In genomic region chr6:30707281-30707850, GRCh38 we compare ENCODE assay signal across 16 cellular contexts. TPM values are rescaled to one million over a fixed set of nuclear protein-coding genes. Genes with fewer than 3 reads are reported as not detected.
DNase-seq lines count a peak whose midpoint lies in the region; ATAC-seq, FAIRE-seq and TF ChIP-seq lines count a peak whose summit lies in the region.
"Had no signal": no experiment of that assay in that cellular context is flagged by ENCODE, and none has a peak within 500 bp of the region (broad histone marks: within the 10 kb centered on the region; RNA-seq: fewer than 3 reads in every experiment).

No MANE protein-coding gene starts in this region.

- H3K9me3 ChIP-seq in right lobe of liver (no peaks in the 10 kb centered on the region), gastroesophageal sphincter (no peaks in the 10 kb centered on the region)
- H3K9me3 ChIP-seq: ascending aorta, MG63 had no signal

- TF ChIP-seq CTCF in right lobe of liver (IDR thresholded peaks at IDR 0.05) (no peak), gastroesophageal sphincter (IDR thresholded peaks at IDR 0.05) (no peak)

- TF ChIP-seq POLR2A in right lobe of liver (IDR thresholded peaks at IDR 0.05) (no peak), gastroesophageal sphincter (IDR thresholded peaks at IDR 0.05) (no peak), GM12891 (IDR thresholded peaks at IDR 0.05; ENCODE audit: low read depth, low read length) (no peak)

- no peak for TF ChIP-seq EP300 in gastroesophageal sphincter (IDR thresholded peaks at IDR 0.05)

- H3K4me3 ChIP-seq in right lobe of liver (no peak overlapping the region), gastroesophageal sphincter (no peak overlapping the region)
- H3K4me3 ChIP-seq: ascending aorta, MG63 had no signal

- peaks cover 0 to 5% (median 0%) of the 10 kb centered on the region in 4 donors for H3K36me3 ChIP-seq in right lobe of liver
- peaks cover 0 to 98% of the 10 kb centered on the region in 2 donors for H3K36me3 ChIP-seq in gastroesophageal sphincter

- ATAC-seq in right lobe of liver = peak; percentile 34 to 51 (median 39)
- ATAC-seq in gastroesophageal sphincter = no peak
- ATAC-seq in HG03025 (IDR thresholded peaks at IDR 0.05; ENCODE audit: low FRiP score, unreplicated experiment) = no peak
- ATAC-seq: PC-3; stimulated activated naive B cell treated with anti-CD40 and anti-IgM and Interleukin-4, amounts not matched to agents 10 μg/mL and 1 μg/mL and 100 μg/mL, for 72 hours had no signal

- H3K27me3 ChIP-seq in right lobe of liver (no peaks in the 10 kb centered on the region), gastroesophageal sphincter (no peaks in the 10 kb centered on the region)
- H3K27me3 ChIP-seq: ascending aorta, MG63 had no signal

- H3K27ac ChIP-seq in right lobe of liver (no peak overlapping the region), gastroesophageal sphincter (no peak overlapping the region)
- H3K27ac ChIP-seq: ascending aorta had no signal

- no peak for FAIRE-seq in GM12891 (lab: Jason Lieb, UNC)
- FAIRE-seq: endometrium had no signal

- 68% methylated on average over 2 of the region's 6 CpGs for WGBS in right lobe of liver (ENCODE audit: insufficient coverage, low coverage, low lambda C conversion rate, missing lambda C conversion rate)
- WGBS in gastroesophageal sphincter (ENCODE audit: low coverage in 1 of 2), 2 donors = 63 to 75% methylated on average over 2 to 3 of the region's 6 CpGs

- peaks cover 0 to 31% (median 15%) of the 10 kb centered on the region in 4 donors for H3K4me1 ChIP-seq in right lobe of liver
- H3K4me1 ChIP-seq in gastroesophageal sphincter = no peaks in the 10 kb centered on the region
- H3K4me1 ChIP-seq: ascending aorta had no signal

- DNase-seq in DMS53 treated with DMSO at 0.1 percent for 48 hours (lab: John Stamatoyannopoulos, UW; ENCODE audit: unreplicated experiment) = peak; percentile 88
- DNase-seq in NCI-H187 treated with DMSO at 0.1 percent for 48 hours (lab: John Stamatoyannopoulos, UW) = peak; percentile 58
- peak; percentile 74 to 85 for DNase-seq in SHP77 (lab: John Stamatoyannopoulos, UW)
- peak in 1 of 3 donors; percentile 53 for DNase-seq in right lobe of liver
- DNase-seq in GF-D8 (lab: John Stamatoyannopoulos, UW) = no peak
- DNase-seq in GM12891 (ENCODE audit: insufficient read length, low spot score) = no peak
- DNase-seq: CD8-positive, alpha-beta memory T cell; hippocampal formation; mammary epithelial cell; MG63; PC-3; stimulated activated naive B cell treated with anti-CD40 and anti-IgM and Interleukin-4, amounts not matched to agents 10 μg/mL and 1 μg/mL and 100 μg/mL, for 72 hours had no signal

- intact Hi-C loops in right lobe of liver (cut with DNase I) = no loop called here

TF ChIP-seq in GM12891, 5 proteins besides CTCF, POLR2A, EP300 and RAD21:
- TF ChIP-seq POU2F2 (IDR thresholded peaks at IDR 0.05; ENCODE audit: low read depth, low read length) = no peak
- no peak for TF ChIP-seq PAX5 (IDR thresholded peaks at IDR 0.05; ENCODE audit: insufficient read depth, low read length, severe bottlenecking)
- TF ChIP-seq SPI1 (IDR thresholded peaks at IDR 0.05; ENCODE audit: low read depth, low read length) = no peak
- TF ChIP-seq POLR2AphosphoS5 (IDR thresholded peaks at IDR 0.05; ENCODE audit: low read depth, low read length) = no peak
- TF ChIP-seq TAF1 (IDR thresholded peaks at IDR 0.05; ENCODE audit: low read depth, low read length) = no peak
TF ChIP-seq in GM12891: peak in this region for 0.

RNA-seq across cellular contexts. Expression of gene MDC1, which starts 9.7 kb away (rescaled TPM):
- total RNA-seq in right lobe of liver (10 to 100 TPM in 4 of 6 experiments, 1 to 10 TPM in 2; 8.8 to 15.5 (median 12.1) TPM), gastroesophageal sphincter (10 to 100 TPM in 3 of 4 donors, 1 to 10 TPM in 1; 9.8 to 16.7 (median 13.1) TPM)
- 31.0 TPM for polyA plus RNA-seq in GM12891 (2012; ENCODE audit: low read depth, missing spikeins)

RNA-seq across cellular contexts. Expression of gene TUBB, which starts 12.8 kb away (rescaled TPM):
- total RNA-seq in right lobe of liver (100 to 1,000 TPM; 150 to 268 (median 241) TPM), gastroesophageal sphincter (100 to 1,000 TPM; 184 to 351 (median 236) TPM)
- 1,137 TPM for polyA plus RNA-seq in GM12891 (2012; ENCODE audit: low read depth, missing spikeins)

RNA-seq across cellular contexts. Expression of gene NRM, which starts 16.6 kb away (rescaled TPM):
- 1 to 10 TPM; 1.2 to 2.7 (median 1.9) TPM for total RNA-seq in right lobe of liver
- 1 to 10 TPM; 3.0 to 8.2 (median 6.0) TPM for total RNA-seq in gastroesophageal sphincter
- 27.2 TPM for polyA plus RNA-seq in GM12891 (2012; ENCODE audit: low read depth, missing spikeins)

RNA-seq across cellular contexts. Expression of gene PPP1R18, which starts 20.9 kb away (rescaled TPM):
- total RNA-seq in right lobe of liver (10 to 100 TPM in 4 of 6 experiments, 1 to 10 TPM in 2; 6.7 to 29.1 (median 12.9) TPM), gastroesophageal sphincter (10 to 100 TPM; 45.3 to 65.8 (median 56.6) TPM)
- 58.9 TPM for polyA plus RNA-seq in GM12891 (2012; ENCODE audit: low read depth, missing spikeins)

RNA-seq across cellular contexts. Expression of gene DHX16, which starts 34.6 kb away (rescaled TPM):
- total RNA-seq in right lobe of liver (10 to 100 TPM; 12.3 to 17.8 (median 14.4) TPM), gastroesophageal sphincter (10 to 100 TPM; 25.8 to 36.2 (median 31.4) TPM)
- 25.6 TPM for polyA plus RNA-seq in GM12891 (2012; ENCODE audit: low read depth, missing spikeins)

Comparison
In these comparisons a context has a peak if more than half of its experiments do, and no peak if none do; other contexts are left out.
1. DNase-seq: peak in DMS53 treated with DMSO at 0.1 percent for 48 hours (single experiment), NCI-H187 treated with DMSO at 0.1 percent for 48 hours (single experiment) and SHP77 (2 of 2); none in GF-D8 (single experiment) and GM12891 (single experiment).
2. ATAC-seq: peak in right lobe of liver (4 of 4); none in gastroesophageal sphincter (single experiment) and HG03025 (single experiment).